8 cellular contexts compared by ENCODE assay signal in the genomic region with DNA sequence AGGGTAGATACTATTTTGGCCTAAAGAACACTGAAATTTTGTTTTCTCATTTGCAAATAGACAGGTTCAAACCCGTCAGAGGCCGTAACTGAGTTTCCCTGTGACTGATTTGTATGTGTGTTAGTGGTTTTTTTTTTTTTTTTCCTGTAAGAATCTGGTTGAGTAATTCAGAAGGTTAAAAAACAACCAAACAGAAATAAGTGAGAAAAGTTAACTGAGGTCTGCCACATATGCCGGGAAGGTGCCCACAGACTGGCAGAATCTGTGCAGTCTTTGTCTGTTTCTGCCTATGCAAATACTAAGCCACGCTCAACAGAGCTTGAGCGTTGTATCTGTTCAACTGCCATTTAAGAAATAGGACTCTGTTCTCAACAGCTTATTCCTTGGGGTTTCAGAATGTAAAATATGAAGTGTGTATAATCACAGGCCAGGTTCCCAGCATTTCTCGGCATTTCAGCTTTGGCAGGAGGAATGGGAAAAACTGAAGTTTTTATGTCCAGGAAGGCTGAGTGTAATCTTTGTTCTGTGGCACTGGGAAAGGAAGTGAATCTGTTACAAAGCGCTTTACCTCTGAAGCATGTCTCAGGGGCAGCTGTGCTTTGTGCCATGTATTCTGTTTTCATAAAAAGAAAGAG.
DNase-seq lines count a peak whose midpoint lies in the region; ATAC-seq and FAIRE-seq lines count a peak whose summit lies in the region.

No MANE protein-coding gene starts in this region.

- H3K4me1 ChIP-seq in small intestine (ENCODE audit: control insufficient read depth in 2 of 2, insufficient read depth in 1 of 2, low read depth in 1 of 2, low read length in 1 of 2), result no peaks in the 10 kb centered on the region

- peak; percentile 72 for ATAC-seq in GM19351 (IDR thresholded peaks at IDR 0.05; ENCODE audit: unreplicated experiment)
- peak; percentile 68 for ATAC-seq in HG03095 (IDR thresholded peaks at IDR 0.05; ENCODE audit: unreplicated experiment)

- no peak overlapping the region for H3K4me3 ChIP-seq in small intestine (ENCODE audit: low read depth in 1 of 2, low read length in 2 of 2)

- no peaks in the 10 kb centered on the region for H3K36me3 ChIP-seq in small intestine (ENCODE audit: control insufficient read depth in 2 of 2, insufficient read depth in 2 of 2, low read length in 2 of 2)

- peaks cover 49% of the 10 kb centered on the region for H3K36me3 Mint-ChIP-seq in activated CD4-positive, alpha-beta T cell treated with anti-CD3 and anti-CD28 coated beads, Interleukin-2, amount 10 ng/mL, durations not matched to agents 24 days and 14 days (ENCODE audit: low read depth)

- no peaks in the 10 kb centered on the region for H3K27me3 ChIP-seq in small intestine (ENCODE audit: control insufficient read depth in 2 of 2, insufficient read depth in 2 of 2, low read length in 2 of 2)

- H3K4me3 Mint-ChIP-seq in activated CD4-positive, alpha-beta T cell treated with anti-CD3 and anti-CD28 coated beads, Interleukin-2, amount 10 ng/mL, durations not matched to agents 24 days and 14 days, result peak overlapping the region; percentile 76

- H3K27me3 Mint-ChIP-seq in activated CD4-positive, alpha-beta T cell treated with anti-CD3 and anti-CD28 coated beads, Interleukin-2, amount 10 ng/mL, durations not matched to agents 24 days and 14 days, result no peaks in the 10 kb centered on the region

- DNase-seq in activated CD4-positive, alpha-beta T cell treated with anti-CD3 and anti-CD28 coated beads, Interleukin-2, amount 10 ng/mL, durations not matched to agents 24 days and 14 days, result peak; percentile 84
- DNase-seq in epithelial cell of prostate (ENCODE audit: low read depth, low spot score) (peak; percentile 65), 8988T (no peak), epidermal melanocyte (ENCODE audit: insufficient read length, low spot score) (no peak), small intestine (no peak)
- peak; percentile 14 for DNase-seq in stimulated activated CD8-positive, alpha-beta memory T cell treated with anti-CD3 and anti-CD28 coated beads, Interleukin-15, amount 100 ng/mL, for 1 hour (ENCODE audit: low read depth)

- intact Hi-C loops in activated CD4-positive, alpha-beta T cell treated with anti-CD3 and anti-CD28 coated beads, Interleukin-2, amount 10 ng/mL, durations not matched to agents 24 days and 14 days (cut with micrococcal nuclease), result loop anchor here (1.0 to 2.0 kb wide), 7 partner anchors 8 to 192 kb away; a partner anchor contains a TSS

- no peak for FAIRE-seq in small intestine (lab: Jason Lieb, UNC)

- H3K9me3 ChIP-seq in small intestine (ENCODE audit: control insufficient read depth, low read depth), result no peaks in the 10 kb centered on the region

- peaks cover 13% of the 10 kb centered on the region for H3K9me3 Mint-ChIP-seq in activated CD4-positive, alpha-beta T cell treated with anti-CD3 and anti-CD28 coated beads, Interleukin-2, amount 10 ng/mL, durations not matched to agents 24 days and 14 days

- H3K4me1 Mint-ChIP-seq in activated CD4-positive, alpha-beta T cell treated with anti-CD3 and anti-CD28 coated beads, Interleukin-2, amount 10 ng/mL, durations not matched to agents 24 days and 14 days, result peaks cover 79% of the 10 kb centered on the region

- H3K27ac ChIP-seq in epithelial cell of prostate, result peak overlapping the region; percentile 93
- peak overlapping the region in 1 of 2 donors; percentile 86 for H3K27ac ChIP-seq in small intestine (ENCODE audit: low read depth in 1 of 2, low read length in 1 of 2)

- peak overlapping the region; percentile 95 for H3K27ac Mint-ChIP-seq in activated CD4-positive, alpha-beta T cell treated with anti-CD3 and anti-CD28 coated beads, Interleukin-2, amount 10 ng/mL, durations not matched to agents 24 days and 14 days

- 68 to 85% (median 70%) methylated on average over 7 of the region's 7 CpGs for WGBS in small intestine, 3 donors

Comparison
In these comparisons a context has a peak if more than half of its experiments do, and no peak if none do; other contexts are left out.
1. DNase-seq: peak in activated CD4-positive, alpha-beta T cell treated with anti-CD3 and anti-CD28 coated beads, Interleukin-2, amount 10 ng/mL, durations not matched to agents 24 days and 14 days (single experiment), epithelial cell of prostate (single experiment) and stimulated activated CD8-positive, alpha-beta memory T cell treated with anti-CD3 and anti-CD28 coated beads, Interleukin-15, amount 100 ng/mL, for 1 hour (single experiment); none in 8988T (single experiment), epidermal melanocyte (single experiment) and small intestine (single experiment).